In the genomic region with DNA sequence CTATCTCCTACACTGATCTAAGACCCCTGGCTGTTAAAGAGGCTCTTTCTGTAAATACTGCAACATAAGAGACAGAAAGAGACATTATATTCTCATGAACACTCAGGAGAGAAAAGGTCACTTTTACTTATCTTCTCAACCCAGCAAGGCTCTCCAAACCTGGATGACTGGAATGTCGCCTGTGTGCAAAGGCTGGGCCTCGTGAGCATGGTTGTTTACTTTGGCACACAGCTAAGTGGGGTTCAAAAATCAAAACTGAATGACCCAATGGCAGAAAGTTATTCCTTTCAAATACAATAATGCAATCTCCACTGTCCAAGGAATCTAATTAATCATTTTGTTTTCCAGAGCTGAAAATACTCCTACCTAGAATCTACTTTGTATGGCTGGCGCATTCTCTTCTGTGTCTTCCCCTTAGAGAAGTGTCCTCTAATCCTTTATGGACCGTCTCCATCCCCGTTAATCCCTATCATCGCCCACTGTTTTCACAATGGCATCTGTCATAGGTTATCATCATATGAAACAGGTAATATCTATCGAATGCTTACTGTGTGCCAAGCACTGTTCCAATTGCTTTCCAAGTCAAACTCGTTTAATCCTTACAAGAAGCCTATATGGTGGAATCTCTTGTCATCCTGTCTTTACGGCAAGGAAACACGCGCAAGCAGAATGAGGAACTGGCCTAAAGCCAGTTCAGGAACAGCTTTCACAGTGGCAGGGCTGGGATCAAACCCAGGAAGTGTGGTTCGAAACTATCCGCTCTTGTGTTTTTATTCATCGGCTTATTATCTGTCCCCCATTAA, we compare ENCODE assay signal across 1 cellular context.
TF ChIP-seq lines count a peak whose summit lies in the region.

No MANE protein-coding gene starts in this region.

TF ChIP-seq in H1, 55 proteins besides CTCF, POLR2A, EP300 and RAD21 (continued from another document):
- no peak for TF ChIP-seq KDM4A (IDR thresholded peaks at IDR 0.05; ENCODE audit: low read depth, low read length, severe bottlenecking)
- TF ChIP-seq, protein P1, sequence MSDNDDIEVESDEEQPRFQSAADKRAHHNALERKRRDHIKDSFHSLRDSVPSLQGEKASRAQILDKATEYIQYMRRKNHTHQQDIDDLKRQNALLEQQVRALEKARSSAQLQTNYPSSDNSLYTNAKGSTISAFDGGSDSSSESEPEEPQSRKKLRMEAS (IDR thresholded peaks at IDR 0.05), result no peak
- TF ChIP-seq ASH2L (IDR thresholded peaks at IDR 0.05; ENCODE audit: low read length), result no peak
- TF ChIP-seq TEAD4 (IDR thresholded peaks at IDR 0.05; ENCODE audit: low read depth, low read length), result no peak
- TF ChIP-seq MAFK (IDR thresholded peaks at IDR 0.05; ENCODE audit: low read depth, low read length), result no peak
- TF ChIP-seq GTF2F1 (IDR thresholded peaks at IDR 0.05; ENCODE audit: borderline replicate concordance, low read depth, low read length), result no peak
- no peak for TF ChIP-seq CEBPB (IDR thresholded peaks at IDR 0.05; ENCODE audit: low read depth, low read length)
- TF ChIP-seq CBX5 (IDR thresholded peaks at IDR 0.05; ENCODE audit: low read depth, low read length), result no peak
- TF ChIP-seq JUND (IDR thresholded peaks at IDR 0.05; ENCODE audit: low read length), result no peak
- TF ChIP-seq HDAC2 (IDR thresholded peaks at IDR 0.05; ENCODE audit: borderline replicate concordance in 1 of 2, low read depth in 2 of 2, low read length in 2 of 2), result no peak
- no peak for TF ChIP-seq HDAC6 (IDR thresholded peaks at IDR 0.05; ENCODE audit: low read depth, low read length)
